In genomic region chr17:45111838-45112237, GRCh38 we compare ENCODE assay signal across 16 cellular contexts. TPM values are rescaled to one million over a fixed set of nuclear protein-coding genes. Genes with fewer than 3 reads are reported as not detected.
DNase-seq lines count a peak whose midpoint lies in the region; ATAC-seq and TF ChIP-seq lines count a peak whose summit lies in the region.
"Had no signal": no experiment of that assay in that cellular context is flagged by ENCODE, and none has a peak within 500 bp of the region (broad histone marks: within the 10 kb centered on the region; RNA-seq: fewer than 3 reads in every experiment).

No MANE protein-coding gene starts in this region.

- H3K4me3 ChIP-seq in Caco-2 (ENCODE audit: low read depth, low read length), result no peak overlapping the region
- H3K4me3 ChIP-seq in gastroesophageal sphincter, result no peak overlapping the region
- H3K4me3 ChIP-seq: mucosa of descending colon had no signal

- H3K9me3 Mint-ChIP-seq in Caco-2 (ENCODE audit: unreplicated experiment), result no peaks in the 10 kb centered on the region
- H3K9me3 Mint-ChIP-seq in stimulated activated naive B cell treated with anti-CD40 and anti-IgM and Interleukin-4, amounts not matched to agents 10 μg/mL and 1 μg/mL and 100 μg/mL, for 72 hours, result no peaks in the 10 kb centered on the region

- intact Hi-C loops in Caco-2 (cut with micrococcal nuclease; ENCODE audit: unreplicated experiment), result no loop called here

- no peaks in the 10 kb centered on the region for H3K27me3 Mint-ChIP-seq in Caco-2 (ENCODE audit: insufficient read depth, unreplicated experiment)
- peaks cover 0 to 11% of the 10 kb centered on the region in 2 donors for H3K27me3 Mint-ChIP-seq in stimulated activated naive B cell treated with anti-CD40 and anti-IgM and Interleukin-4, amounts not matched to agents 10 μg/mL and 1 μg/mL and 100 μg/mL, for 72 hours

- 80 to 92% methylated on average over 1 to 5 of the region's 11 CpGs for WGBS in gastroesophageal sphincter (ENCODE audit: low coverage in 1 of 2), 2 donors

- H3K9me3 ChIP-seq in Caco-2, result no peaks in the 10 kb centered on the region
- no peaks in the 10 kb centered on the region for H3K9me3 ChIP-seq in gastroesophageal sphincter
- H3K9me3 ChIP-seq: mucosa of descending colon had no signal

- CTCF ChIA-PET in Caco-2 (lab: Charles Lee) (interaction anchor here (0.7 to 1.1 kb wide), 2 partner anchors 21 to 23 kb away, joined by 4 to 6 read pairs; partner anchors contain the start of gene ACBD4), RWPE1 (lab: Yijun Ruan, JAX) (interaction anchor here (0.9 kb wide), 1 partner anchor 24 kb away, joined by 3 read pairs; the partner anchor contains the start of gene ACBD4)

- TF ChIP-seq CTCF in Caco-2 (IDR thresholded peaks at IDR 0.05; ENCODE audit: insufficient read depth in 1 of 2, low read depth in 1 of 2, low read length in 1 of 2, severe bottlenecking in 1 of 2, unreplicated experiment in 1 of 2) (no peak), RWPE1 (conservative IDR thresholded peaks at IDR 0.05; ENCODE audit: low read depth) (no peak), gastroesophageal sphincter (IDR thresholded peaks at IDR 0.05) (no peak)

- peaks cover 75% of the 10 kb centered on the region for H3K36me3 Mint-ChIP-seq in Caco-2 (ENCODE audit: insufficient read depth, unreplicated experiment)
- H3K36me3 Mint-ChIP-seq in stimulated activated naive B cell treated with anti-CD40 and anti-IgM and Interleukin-4, amounts not matched to agents 10 μg/mL and 1 μg/mL and 100 μg/mL, for 72 hours, result peaks cover 11 to 15% of the 10 kb centered on the region in 2 donors
- H3K36me3 Mint-ChIP-seq: activated CD8-positive, alpha-beta memory T cell treated with anti-CD3 and anti-CD28 coated beads, Interleukin-2, amount 10 ng/mL, durations not matched to agents 7 days and 5 days had no signal

- POLR2A ChIA-PET in Caco-2 (lab: Charles Lee), result no interaction called here
- POLR2A ChIA-PET in RWPE1 (lab: Yijun Ruan, JAX; ENCODE audit: low non-redundant PET), result no interaction called here

- ATAC-seq in gastroesophageal sphincter (no peak), GM19455 (IDR thresholded peaks at IDR 0.05; ENCODE audit: unreplicated experiment) (no peak)
- peak; percentile 49 to 50 for ATAC-seq in stimulated activated naive B cell treated with anti-CD40 and anti-IgM and Interleukin-4, amounts not matched to agents 10 μg/mL and 1 μg/mL and 100 μg/mL, for 72 hours (replicated peaks)
- ATAC-seq: activated CD8-positive, alpha-beta memory T cell treated with anti-CD3 and anti-CD28 coated beads, Interleukin-2, amount 10 ng/mL, durations not matched to agents 7 days and 5 days; mucosa of descending colon had no signal

- H3K27ac Mint-ChIP-seq in Caco-2 (ENCODE audit: unreplicated experiment), result peak overlapping the region; percentile 2
- H3K27ac Mint-ChIP-seq in stimulated activated naive B cell treated with anti-CD40 and anti-IgM and Interleukin-4, amounts not matched to agents 10 μg/mL and 1 μg/mL and 100 μg/mL, for 72 hours, result peak overlapping the region; percentile 43
- H3K27ac Mint-ChIP-seq: activated CD8-positive, alpha-beta memory T cell treated with anti-CD3 and anti-CD28 coated beads, Interleukin-2, amount 10 ng/mL, durations not matched to agents 7 days and 5 days had no signal

- TF ChIP-seq POLR2A in gastroesophageal sphincter (IDR thresholded peaks at IDR 0.05), result no peak

- H3K36me3 ChIP-seq in Caco-2 (ENCODE audit: control insufficient read depth, insufficient read depth, low read length) (no peaks in the 10 kb centered on the region; the same call in 1 of the 2 replicates), gastroesophageal sphincter (peaks cover 0 to 77% of the 10 kb centered on the region in 2 donors)

- no peak for DNase-seq in Caco-2
- no peak for DNase-seq in RWPE1 (ENCODE audit: low spot score)
- no peak for DNase-seq in stimulated activated naive B cell treated with anti-CD40 and anti-IgM and Interleukin-4, amounts not matched to agents 10 μg/mL and 1 μg/mL and 100 μg/mL, for 72 hours
- DNase-seq in NCI-H1694 (lab: John Stamatoyannopoulos, UW), result no peak
- DNase-seq in NCI-H1694 treated with DMSO at 0.1 percent for 48 hours (lab: John Stamatoyannopoulos, UW), result no peak
- no peak for DNase-seq in NCI-H526 (lab: John Stamatoyannopoulos, UW)
- DNase-seq: activated CD4-positive, CD25-positive, alpha-beta regulatory T cell; activated CD8-positive, alpha-beta memory T cell treated with anti-CD3 and anti-CD28 coated beads, Interleukin-2, amount 10 ng/mL, durations not matched to agents 7 days and 5 days; Calu3; mucosa of descending colon; NCI-H146; NCI-H748 treated with DMSO at 0.1 percent for 48 hours; stimulated activated CD4-positive, alpha-beta T cell treated with anti-CD3 and anti-CD28 coated beads, Interleukin-15, amount 100 ng/mL, for 24 hours had no signal

- peaks cover 7% of the 10 kb centered on the region; the same call in 1 of the 2 replicates for H3K4me1 ChIP-seq in Caco-2
- H3K4me1 ChIP-seq in gastroesophageal sphincter, result peaks cover 0 to 58% (median 18%) of the 10 kb centered on the region in 3 donors

- peak overlapping the region; percentile 81 for H3K27ac ChIP-seq in RWPE1
- peak overlapping the region; percentile 30 to 85 (median 83) for H3K27ac ChIP-seq in gastroesophageal sphincter
- H3K27ac ChIP-seq: KMS-11 had no signal

- no peak overlapping the region for H3K4me3 Mint-ChIP-seq in Caco-2 (ENCODE audit: unreplicated experiment)
- H3K4me3 Mint-ChIP-seq in stimulated activated naive B cell treated with anti-CD40 and anti-IgM and Interleukin-4, amounts not matched to agents 10 μg/mL and 1 μg/mL and 100 μg/mL, for 72 hours, result no peak overlapping the region
- H3K4me3 Mint-ChIP-seq: activated CD8-positive, alpha-beta memory T cell treated with anti-CD3 and anti-CD28 coated beads, Interleukin-2, amount 10 ng/mL, durations not matched to agents 7 days and 5 days had no signal

- H3K4me1 Mint-ChIP-seq in Caco-2 (ENCODE audit: low read depth, unreplicated experiment), result peaks cover 6% of the 10 kb centered on the region
- peaks cover 12 to 17% of the 10 kb centered on the region in 2 donors for H3K4me1 Mint-ChIP-seq in stimulated activated naive B cell treated with anti-CD40 and anti-IgM and Interleukin-4, amounts not matched to agents 10 μg/mL and 1 μg/mL and 100 μg/mL, for 72 hours
- H3K4me1 Mint-ChIP-seq: activated CD8-positive, alpha-beta memory T cell treated with anti-CD3 and anti-CD28 coated beads, Interleukin-2, amount 10 ng/mL, durations not matched to agents 7 days and 5 days had no signal

- H3K27me3 ChIP-seq in Caco-2 (replicated peaks; ENCODE audit: control insufficient read depth, insufficient read depth, low read length), result no peaks in the 10 kb centered on the region
- H3K27me3 ChIP-seq in gastroesophageal sphincter, result no peaks in the 10 kb centered on the region

- TSS peak; percentile 39 for BruUV-seq in Caco-2 (replicated peaks; lab: Mats Ljungman, UMichigan)

- no peak for TF ChIP-seq EP300 in gastroesophageal sphincter (IDR thresholded peaks at IDR 0.05)

RNA-seq across cellular contexts. Expression of gene PLCD3, which starts 20.5 kb away (rescaled TPM):
- total RNA-seq in Caco-2 (2022) (74.3 and 88.5 TPM in 2 replicates), gastroesophageal sphincter (100 to 1,000 TPM in 2 of 4 donors, 10 to 100 TPM in 2; 50.4 to 147 (median 81.8) TPM)

RNA-seq across cellular contexts. Expression of gene ACBD4, which starts 23.6 kb away (rescaled TPM):
- total RNA-seq in Caco-2 (2022), result 21.2 and 21.6 TPM in 2 replicates
- total RNA-seq in gastroesophageal sphincter, result 10 to 100 TPM; 15.0 to 28.8 (median 23.5) TPM

RNA-seq across cellular contexts. Expression of gene HEXIM1, which starts 36.4 kb away (rescaled TPM):
- total RNA-seq in Caco-2 (2022) (71.0 and 78.0 TPM in 2 replicates), gastroesophageal sphincter (10 to 100 TPM; 48.3 to 56.3 (median 53.8) TPM)

RNA-seq across cellular contexts. Expression of gene HEXIM2, which starts 49.8 kb away (rescaled TPM):
- total RNA-seq in Caco-2 (2022) (12.7 and 13.6 TPM in 2 replicates), gastroesophageal sphincter (10 to 100 TPM in 1 of 4 donors, 1 to 10 TPM in 3; 3.8 to 11.1 (median 8.6) TPM)

RNA-seq across cellular contexts. Expression of gene NMT1, which starts 50.7 kb away (rescaled TPM):
- 173 and 179 TPM in 2 replicates for total RNA-seq in Caco-2 (2022)
- total RNA-seq in gastroesophageal sphincter, result 100 to 1,000 TPM in 1 of 4 donors, 10 to 100 TPM in 3; 63.5 to 129 (median 69.1) TPM

Comparison
In these comparisons a context has a peak if more than half of its experiments do, and no peak if none do; other contexts are left out.
1. ATAC-seq: peak in stimulated activated naive B cell treated with anti-CD40 and anti-IgM and Interleukin-4, amounts not matched to agents 10 μg/mL and 1 μg/mL and 100 μg/mL, for 72 hours (2 of 2); none in gastroesophageal sphincter (single experiment) and GM19455 (single experiment).